ENCODE assay signal across 12 cellular contexts in genomic region chr10:30510932-30511700, GRCh38.
DNase-seq lines count a peak whose midpoint lies in the region; ATAC-seq, FAIRE-seq and TF ChIP-seq lines count a peak whose summit lies in the region.
"Had no signal": no experiment of that assay in that cellular context is flagged by ENCODE, and none has a peak within 500 bp of the region (broad histone marks: within the 10 kb centered on the region; RNA-seq: fewer than 3 reads in every experiment).

No MANE protein-coding gene starts in this region.

- H3K9ac ChIP-seq in colonic mucosa (ENCODE audit: low read depth in 2 of 2, low read length in 2 of 2) = no peak overlapping the region

- no peaks in the 10 kb centered on the region for H3K9me3 ChIP-seq in colonic mucosa
- H3K9me3 ChIP-seq: spleen, upper lobe of left lung had no signal

- TF ChIP-seq CTCF in foreskin keratinocyte (conservative IDR thresholded peaks at IDR 0.05) = no peak
- TF ChIP-seq CTCF in colonic mucosa (IDR thresholded peaks at IDR 0.05) = no peak

- ATAC-seq in GM21423 (IDR thresholded peaks at IDR 0.05; ENCODE audit: unreplicated experiment) = peak; percentile 43
- peak; percentile 18 for ATAC-seq in HG03354 (IDR thresholded peaks at IDR 0.05; ENCODE audit: poor library complexity, severe bottlenecking, unreplicated experiment)
- ATAC-seq in foreskin keratinocyte = peak; percentile 21

- H3K4me1 ChIP-seq in foreskin keratinocyte (no peaks in the 10 kb centered on the region), colonic mucosa (no peaks in the 10 kb centered on the region)

- intact Hi-C loops in colonic mucosa (cut with DNase I) = no loop called here

- H3K27me3 ChIP-seq in foreskin keratinocyte = no peaks in the 10 kb centered on the region
- H3K27me3 ChIP-seq in colonic mucosa = no peaks in the 10 kb centered on the region
- H3K27me3 ChIP-seq: spleen, upper lobe of left lung had no signal

- no peaks in the 10 kb centered on the region for H3K36me3 ChIP-seq in colonic mucosa
- H3K36me3 ChIP-seq: spleen, upper lobe of left lung had no signal

- H3K4me3 ChIP-seq in colonic mucosa = no peak overlapping the region
- H3K4me3 ChIP-seq: spleen, upper lobe of left lung had no signal

- H3K27ac ChIP-seq in foreskin keratinocyte (no peak overlapping the region), colonic mucosa (no peak overlapping the region)

- DNase-seq in GM12891 (ENCODE audit: insufficient read length, low spot score) = no peak
- DNase-seq in foreskin keratinocyte = no peak
- DNase-seq in NCI-H82 treated with DMSO at 0.1 percent for 48 hours (lab: John Stamatoyannopoulos, UW; ENCODE audit: unreplicated experiment) = no peak
- no peak for DNase-seq in colonic mucosa
- no peak for DNase-seq in activated gamma-delta T cell treated with Interleukin-2 at 50 U/mL for 16 hours
- DNase-seq in ACHN = no peak
- DNase-seq: kidney, NCI-H2029 treated with DMSO at 0.1 percent for 48 hours, spleen had no signal

- peak; percentile 82 for FAIRE-seq in GM12891 (lab: Jason Lieb, UNC)
- FAIRE-seq: kidney had no signal

- in situ Hi-C loops in ACHN (cut with HindIII; ENCODE audit: low pct_ligation_motif_present, low pct_unique_long_range_greater_than_20kb, low sequenced_read_pairs) = no loop called here

- TF ChIP-seq POLR2A in GM12891 (IDR thresholded peaks at IDR 0.05; ENCODE audit: low read depth, low read length) = no peak

TF ChIP-seq in GM12891, 5 proteins besides CTCF, POLR2A, EP300 and RAD21:
- TF ChIP-seq POLR2AphosphoS5 (IDR thresholded peaks at IDR 0.05; ENCODE audit: low read depth, low read length) = no peak
- TF ChIP-seq SPI1 (IDR thresholded peaks at IDR 0.05; ENCODE audit: low read depth, low read length) = no peak
- TF ChIP-seq POU2F2 (IDR thresholded peaks at IDR 0.05; ENCODE audit: low read depth, low read length) = no peak
- TF ChIP-seq PAX5 (IDR thresholded peaks at IDR 0.05; ENCODE audit: insufficient read depth, low read length, severe bottlenecking) = no peak
- no peak for TF ChIP-seq TAF1 (IDR thresholded peaks at IDR 0.05; ENCODE audit: low read depth, low read length)
